32 cellular contexts compared by ENCODE assay signal in genomic region chr2:21162615-21162878, GRCh38. TPM values are rescaled to one million over a fixed set of nuclear protein-coding genes. Genes with fewer than 3 reads are reported as not detected.
"Had no signal": no experiment of that assay in that cellular context is flagged by ENCODE, and none has a peak within 500 bp of the region (broad histone marks: within the 10 kb centered on the region; RNA-seq: fewer than 3 reads in every experiment).

No MANE protein-coding gene starts in this region.

- H3K9me3 ChIP-seq: ovary, psoas muscle, suprapubic skin, testis, tibial artery, transverse colon, upper lobe of right lung, uterus had no signal

- H3K27ac Mint-ChIP-seq: natural killer cell treated with Interleukin-12 subunit alpha and Interleukin-12 subunit beta and Interleukin-15 and Interleukin-18, amount 100 ng/mL, for 72 hours; nephron progenitor cell; progenitor cell of endocrine pancreas; stimulated activated memory B cell treated with anti-CD40 and anti-IgM and Interleukin-4, amounts not matched to agents 10 μg/mL and 1 μg/mL and 100 μg/mL, for 72 hours; stimulated activated naive CD8-positive, alpha-beta T cell treated with anti-CD3 and anti-CD28 coated beads, Interleukin-15, amount 100 ng/mL, for 72 hours; type B pancreatic cell had no signal

- H3K9ac ChIP-seq: parathyroid adenoma had no signal

- H3K27me3 Mint-ChIP-seq: stimulated activated memory B cell treated with anti-CD40 and anti-IgM and Interleukin-4, amounts not matched to agents 10 μg/mL and 1 μg/mL and 100 μg/mL, for 72 hours; stimulated activated naive CD8-positive, alpha-beta T cell treated with anti-CD3 and anti-CD28 coated beads, Interleukin-15, amount 100 ng/mL, for 72 hours had no signal

- H3K27me3 ChIP-seq: ovary, suprapubic skin, testis, transverse colon, upper lobe of right lung, uterus had no signal

- H3K4me3 ChIP-seq: ovary, psoas muscle, skin epidermis, smooth muscle cell, suprapubic skin, testis, tibial artery, transverse colon, upper lobe of right lung, uterus had no signal

- ATAC-seq: naive thymus-derived CD8-positive, alpha-beta T cell; psoas muscle; sciatic nerve; stimulated activated naive CD8-positive, alpha-beta T cell treated with anti-CD3 and anti-CD28 coated beads, Interleukin-15, Interleukin-2, amounts not matched to agents 100 U/mL and 50 U/mL, for 24 hours had no signal

- H2AFZ ChIP-seq: parathyroid adenoma had no signal

- H3K4me1 Mint-ChIP-seq: naive thymus-derived CD8-positive, alpha-beta T cell; nephron progenitor cell; neural crest cell; stimulated activated memory B cell treated with anti-CD40 and anti-IgM and Interleukin-4, amounts not matched to agents 10 μg/mL and 1 μg/mL and 100 μg/mL, for 72 hours; stimulated activated naive CD8-positive, alpha-beta T cell treated with anti-CD3 and anti-CD28 coated beads, Interleukin-15, amount 100 ng/mL, for 72 hours had no signal

- H3K4me2 ChIP-seq: smooth muscle cell had no signal

- H3K9me3 Mint-ChIP-seq: natural killer cell treated with Interleukin-12 subunit alpha and Interleukin-12 subunit beta and Interleukin-15 and Interleukin-18, amount 100 ng/mL, for 72 hours; nephron progenitor cell; neural crest cell; type B pancreatic cell had no signal

- H3K36me3 ChIP-seq: ovary, suprapubic skin, tibial artery, transverse colon, upper lobe of right lung, uterus had no signal

- H3K27ac ChIP-seq: ovary, parathyroid adenoma, psoas muscle, skin epidermis, suprapubic skin, testis, tibial artery, transverse colon, upper lobe of right lung, uterus had no signal

- DNase-seq: naive thymus-derived CD8-positive, alpha-beta T cell; nephron progenitor cell; occipital lobe; ovary; psoas muscle; stimulated activated CD4-positive, alpha-beta T cell treated with anti-CD3 and anti-CD28 coated beads, Interleukin-15, amount 100 ng/mL, for 24 hours; stimulated activated CD4-positive, alpha-beta T cell treated with anti-CD3 and anti-CD28 coated beads, Interleukin-2, amount 100 ng/mL, for 24 hours; stimulated activated CD4-positive, alpha-beta T cell treated with anti-CD3 and anti-CD28 coated beads, Interleukin-2, amount 100 ng/mL, for 48 hours; stimulated activated CD4-positive, alpha-beta T cell treated with anti-CD3 and anti-CD28 coated beads, Interleukin-4, amount 100 ng/mL, for 24 hours; stimulated activated naive CD4-positive, alpha-beta T cell; stimulated activated naive CD8-positive, alpha-beta T cell treated with anti-CD3 and anti-CD28 coated beads, Interleukin-15, amount 100 ng/mL, for 72 hours; stimulated activated naive CD8-positive, alpha-beta T cell treated with anti-CD3 and anti-CD28 coated beads, Interleukin-15, Interleukin-2, amounts not matched to agents 100 U/mL and 50 U/mL, for 24 hours; substantia nigra; testis; tibial artery; transverse colon; upper lobe of right lung; uterus had no signal

- H3K4me1 ChIP-seq: parathyroid adenoma, psoas muscle, suprapubic skin, testis, tibial artery, transverse colon, upper lobe of right lung, uterus had no signal

- H3K36me3 Mint-ChIP-seq: naive thymus-derived CD8-positive, alpha-beta T cell; natural killer cell treated with Interleukin-12 subunit alpha and Interleukin-12 subunit beta and Interleukin-15 and Interleukin-18, amount 100 ng/mL, for 72 hours; stimulated activated memory B cell treated with anti-CD40 and anti-IgM and Interleukin-4, amounts not matched to agents 10 μg/mL and 1 μg/mL and 100 μg/mL, for 72 hours; type B pancreatic cell had no signal

- H3K4me3 Mint-ChIP-seq: naive thymus-derived CD8-positive, alpha-beta T cell; natural killer cell treated with Interleukin-12 subunit alpha and Interleukin-12 subunit beta and Interleukin-15 and Interleukin-18, amount 100 ng/mL, for 72 hours; nephron progenitor cell; neural crest cell; stimulated activated memory B cell treated with anti-CD40 and anti-IgM and Interleukin-4, amounts not matched to agents 10 μg/mL and 1 μg/mL and 100 μg/mL, for 72 hours; stimulated activated naive CD8-positive, alpha-beta T cell treated with anti-CD3 and anti-CD28 coated beads, Interleukin-15, amount 100 ng/mL, for 72 hours; type B pancreatic cell had no signal

RNA-seq across cellular contexts. Expression of gene TDRD15, which starts 38.8 kb away (rescaled TPM):
- total RNA-seq: naive thymus-derived CD8-positive, alpha-beta T cell; neural crest cell; osteoblast; progenitor cell of endocrine pancreas; psoas muscle; renal cortical epithelial cell; right cardiac atrium; smooth muscle cell; upper lobe of right lung had no signal
- polyA plus RNA-seq: naive thymus-derived CD8-positive, alpha-beta T cell; ovary; psoas muscle; right cardiac atrium; smooth muscle cell; urinary bladder had no signal
